ENCODE assay signal across 9 cellular contexts in genomic region chr14:63134801-63135200, GRCh38.
A peak's percentile ranks its signal among the peaks of the same experiment; 100 is the strongest.
DNase-seq lines count a peak whose midpoint lies in the region; ATAC-seq and TF ChIP-seq lines count a peak whose summit lies in the region.
"Had no signal": no experiment of that assay in that cellular context is flagged by ENCODE, and none has a peak within 500 bp of the region (broad histone marks: within the 10 kb centered on the region; RNA-seq: fewer than 3 reads in every experiment).

No MANE protein-coding gene starts in this region.

- H3K27me3 ChIP-seq in adipocyte (replicated peaks; ENCODE audit: control insufficient read depth, insufficient read depth, low read length): peaks cover 5% of the 10 kb centered on the region
- H3K27me3 ChIP-seq in lower lobe of right lung (ENCODE audit: low read depth): no peaks in the 10 kb centered on the region
- H3K27me3 ChIP-seq: transverse colon had no signal

- H3K36me3 ChIP-seq in adipocyte (ENCODE audit: control insufficient read depth, insufficient read depth, low read length, severe bottlenecking) (no peaks in the 10 kb centered on the region), lower lobe of right lung (no peaks in the 10 kb centered on the region)
- H3K36me3 ChIP-seq: transverse colon had no signal

- no peak overlapping the region for H3K9ac ChIP-seq in adipocyte (ENCODE audit: low read length)

- H3K4me1 ChIP-seq in adipocyte (ENCODE audit: control insufficient read depth, insufficient read depth, low read length) (no peaks in the 10 kb centered on the region), lower lobe of right lung (no peaks in the 10 kb centered on the region)
- H3K4me1 ChIP-seq: transverse colon had no signal

- H3K4me3 ChIP-seq in adipocyte (ENCODE audit: low read length): no peak overlapping the region
- H3K4me3 ChIP-seq in lower lobe of right lung: no peak overlapping the region
- H3K4me3 ChIP-seq: transverse colon had no signal

- no peak overlapping the region for H3K27ac ChIP-seq in lower lobe of right lung
- H3K27ac ChIP-seq: transverse colon had no signal

- ATAC-seq in lower lobe of right lung (no peak), HG02759 (IDR thresholded peaks at IDR 0.05; ENCODE audit: unreplicated experiment) (no peak), HG02884 (IDR thresholded peaks at IDR 0.05; ENCODE audit: unreplicated experiment) (no peak)

- in situ Hi-C loops in GM13977 (cut with MboI; ENCODE audit: low pct_unique_long_range_greater_than_20kb, low sequenced_read_pairs, unreplicated experiment): no loop called here

- H3K9me3 ChIP-seq in adipocyte (ENCODE audit: control insufficient read depth, low read length): no peaks in the 10 kb centered on the region
- H3K9me3 ChIP-seq in lower lobe of right lung: no peaks in the 10 kb centered on the region
- H3K9me3 ChIP-seq: transverse colon had no signal

- intact Hi-C loops in lower lobe of right lung (cut with DNase I): no loop called here

- DNase-seq in EH (ENCODE audit: low read depth) (peak; percentile 6), NCI-H1105 treated with DMSO at 0.1 percent for 48 hours (lab: John Stamatoyannopoulos, UW) (peak; percentile 57), adipocyte (ENCODE audit: low read depth) (peak; percentile 63), lower lobe of right lung (no peak), GM13977 (ENCODE audit: low spot score) (no peak)
- DNase-seq in activated CD4-positive, CD25-positive, alpha-beta regulatory T cell treated with anti-CD3 and anti-CD28 coated beads, Interleukin-2, amount 50 U/mL, for 72 hours: no peak
- DNase-seq: transverse colon had no signal

- TF ChIP-seq CTCF in lower lobe of right lung (IDR thresholded peaks at IDR 0.05) (peak; percentile 23), GM13977 (IDR thresholded peaks at IDR 0.05; ENCODE audit: extremely low read depth, insufficient read depth, missing control alignments) (no peak)

Comparison
In these comparisons a context has a peak if more than half of its experiments do, and no peak if none do; other contexts are left out.
1. DNase-seq: peak in EH (single experiment), NCI-H1105 treated with DMSO at 0.1 percent for 48 hours (single experiment) and adipocyte (single experiment); none in lower lobe of right lung (single experiment), activated CD4-positive, CD25-positive, alpha-beta regulatory T cell treated with anti-CD3 and anti-CD28 coated beads, Interleukin-2, amount 50 U/mL, for 72 hours (single experiment) and GM13977 (single experiment).